25 cellular contexts compared by ENCODE assay signal in the genomic region with DNA sequence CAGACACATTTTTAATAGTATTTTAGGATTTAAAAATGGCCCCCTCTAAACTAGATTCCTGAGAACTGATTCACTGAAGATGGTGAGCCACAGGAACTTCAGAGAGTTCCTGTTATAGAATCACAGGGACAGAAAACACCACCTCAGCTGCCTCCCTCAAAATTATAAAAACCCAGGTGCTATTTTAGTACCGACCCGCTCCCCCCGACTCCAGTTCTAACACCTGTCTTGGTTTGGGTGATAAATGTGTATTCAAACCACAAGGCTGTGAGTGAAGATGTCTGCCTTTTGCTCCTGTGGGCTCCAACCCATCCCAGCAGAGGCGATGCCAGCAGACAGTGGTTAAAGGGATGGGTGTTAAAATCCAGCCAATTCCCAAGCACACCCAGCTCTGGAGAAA.
"Had no signal": no experiment of that assay in that cellular context is flagged by ENCODE, and none has a peak within 500 bp of the region (broad histone marks: within the 10 kb centered on the region; RNA-seq: fewer than 3 reads in every experiment).

No MANE protein-coding gene starts in this region.

- DNase-seq: activated CD4-positive, alpha-beta T cell treated with anti-CD3 and anti-CD28 coated beads, Interleukin-2, amount 50 U/mL, for 4 hours; activated effector memory CD4-positive, alpha-beta T cell treated with anti-CD3 and anti-CD28 coated beads, Interleukin-2, amount 50 U/mL, for 16 hours; activated T-cell treated with anti-CD3 and anti-CD28 coated beads, Interleukin-2, amount 50 U/mL, for 72 hours; adrenal gland; caudate nucleus; erythroblast; foreskin melanocyte; glutamatergic neuron; hypothalamus; islet precursor cell; midbrain; occipital lobe; posterior cingulate gyrus; sigmoid colon; spleen; stimulated activated CD4-positive, alpha-beta T cell treated with anti-CD3 and anti-CD28 coated beads, Interleukin-4, amount 100 ng/mL, for 4 hours; upper lobe of right lung had no signal

- H3K27me3 Mint-ChIP-seq: stimulated activated memory B cell treated with anti-CD40 and anti-IgM and Interleukin-4, amounts not matched to agents 10 μg/mL and 1 μg/mL and 100 μg/mL, for 72 hours had no signal

- H3K9me3 ChIP-seq: adrenal gland, thoracic aorta, upper lobe of right lung had no signal

- H3K4me3 Mint-ChIP-seq: activated naive CD4-positive, alpha-beta T cell treated with anti-CD3 and anti-CD28 coated beads, Interleukin-2, amount 50 U/mL, for 24 hours; activated T-cell treated with anti-CD3 and anti-CD28 coated beads, Interleukin-2, amount 50 U/mL, for 72 hours; brain; stimulated activated memory B cell treated with anti-CD40 and anti-IgM and Interleukin-4, amounts not matched to agents 10 μg/mL and 1 μg/mL and 100 μg/mL, for 72 hours; T-helper 2 cell treated with Interferon-gamma antibody and Interleukin-4, amounts not matched to agents 5 μg/mL and 100 μg/mL, for 36 hours had no signal

- FAIRE-seq: colon, TTC549 had no signal

- H3K27ac ChIP-seq: adrenal gland, sigmoid colon, spleen, thoracic aorta, upper lobe of right lung had no signal

- H3K27me3 ChIP-seq: adrenal gland, sigmoid colon, upper lobe of right lung had no signal

- H3K4me1 ChIP-seq: adrenal gland, sigmoid colon, spleen, upper lobe of right lung had no signal

- H3K36me3 Mint-ChIP-seq: brain had no signal

- ATAC-seq: activated T-cell treated with anti-CD3 and anti-CD28 coated beads, Interleukin-2, amount 50 U/mL, for 72 hours; stimulated activated memory B cell treated with anti-CD40 and anti-IgM and Interleukin-4, amounts not matched to agents 10 μg/mL and 1 μg/mL and 100 μg/mL, for 72 hours; upper lobe of right lung had no signal

- H3K4me3 ChIP-seq: adrenal gland, lung, sigmoid colon, spleen, thoracic aorta, upper lobe of right lung had no signal

- H3K4me1 Mint-ChIP-seq: activated naive CD4-positive, alpha-beta T cell treated with anti-CD3 and anti-CD28 coated beads, Interleukin-2, amount 50 U/mL, for 24 hours; brain; stimulated activated memory B cell treated with anti-CD40 and anti-IgM and Interleukin-4, amounts not matched to agents 10 μg/mL and 1 μg/mL and 100 μg/mL, for 72 hours had no signal

- H3K27ac Mint-ChIP-seq: activated naive CD4-positive, alpha-beta T cell treated with anti-CD3 and anti-CD28 coated beads, Interleukin-2, amount 50 U/mL, for 24 hours; activated T-cell treated with anti-CD3 and anti-CD28 coated beads, Interleukin-2, amount 50 U/mL, for 72 hours; brain; stimulated activated memory B cell treated with anti-CD40 and anti-IgM and Interleukin-4, amounts not matched to agents 10 μg/mL and 1 μg/mL and 100 μg/mL, for 72 hours; T-helper 2 cell treated with Interferon-gamma antibody and Interleukin-4, amounts not matched to agents 5 μg/mL and 100 μg/mL, for 36 hours had no signal

- H3K36me3 ChIP-seq: adrenal gland, sigmoid colon, spleen, thoracic aorta, upper lobe of right lung had no signal

- H3K9me3 Mint-ChIP-seq: activated naive CD4-positive, alpha-beta T cell treated with anti-CD3 and anti-CD28 coated beads, Interleukin-2, amount 50 U/mL, for 24 hours; T-helper 2 cell treated with Interferon-gamma antibody and Interleukin-4, amounts not matched to agents 5 μg/mL and 100 μg/mL, for 36 hours had no signal
